8 cellular contexts compared by ENCODE assay signal in the genomic region with DNA sequence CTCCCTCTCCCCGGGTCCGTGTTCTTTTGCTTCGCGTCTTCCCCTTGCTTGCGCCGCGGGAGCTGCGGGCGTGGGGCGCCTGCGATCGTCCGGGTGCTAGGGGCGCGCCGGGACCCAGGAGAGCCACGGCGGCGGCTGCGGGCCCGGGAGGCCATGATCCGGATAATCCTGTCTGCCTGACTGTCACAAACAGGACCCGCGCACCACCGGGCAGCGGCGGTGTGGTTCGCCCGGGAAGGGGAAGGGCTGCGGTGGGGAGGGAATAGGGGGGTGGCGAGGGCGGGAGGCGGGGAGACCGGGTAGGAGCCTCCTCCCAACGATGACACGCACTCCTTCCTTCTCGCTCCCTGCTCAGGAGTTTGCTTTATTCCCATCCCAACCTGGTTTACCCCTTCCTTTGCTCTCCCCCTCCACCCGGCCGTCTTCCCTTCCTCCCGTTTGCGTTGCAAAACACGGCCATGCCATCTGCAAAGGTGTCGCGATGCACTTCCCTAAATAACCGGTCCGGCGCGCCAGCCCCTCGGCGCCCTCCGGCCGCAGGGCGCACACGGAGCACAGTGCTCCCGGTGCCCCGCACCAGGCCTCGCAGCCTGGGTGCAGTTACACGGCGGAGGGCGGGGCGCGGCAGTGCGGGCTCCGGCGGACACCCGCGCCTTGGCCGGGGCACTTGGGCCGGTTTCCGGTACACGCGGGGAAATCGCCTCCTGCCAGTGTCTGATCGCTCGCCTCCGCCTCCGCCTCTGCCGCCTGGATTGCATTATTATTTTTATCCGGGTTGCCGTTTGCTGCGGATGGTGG. TPM values are rescaled to one million over a fixed set of nuclear protein-coding genes. Genes with fewer than 3 reads are reported as not detected.
A peak's percentile ranks its signal among the peaks of the same experiment; 100 is the strongest.
DNase-seq lines count a peak whose midpoint lies in the region; TF ChIP-seq lines count a peak whose summit lies in the region.

No MANE protein-coding gene starts in this region.

- WGBS in testis, 2 donors, result 0% methylated on average over 7 to 81 of the region's 81 CpGs

- peak overlapping the region; percentile 96 for H3K27ac Mint-ChIP-seq in activated naive CD4-positive, alpha-beta T cell treated with anti-CD3 and anti-CD28 coated beads, Interleukin-2, amount 50 U/mL, for 24 hours

- peak overlapping the region; percentile 91 for H2AFZ ChIP-seq in osteoblast (ENCODE audit: low read length)

- H3K9me3 ChIP-seq in osteoblast (ENCODE audit: low read depth, low read length) (no peaks in the 10 kb centered on the region), testis (no peaks in the 10 kb centered on the region)

- H3K4me3 ChIP-seq in osteoblast (ENCODE audit: insufficient read depth, low read length) (peak overlapping the region; percentile 78), testis (peak overlapping the region; percentile 75 to 93)

- H3K4me1 ChIP-seq in osteoblast (ENCODE audit: insufficient read depth, low read length) (peaks cover 24% of the 10 kb centered on the region), testis (peaks cover 15% of the 10 kb centered on the region)

- intact Hi-C loops in head of caudate nucleus (cut with DNase I), result loop anchor here (10.0 kb wide), 1 partner anchor 828 kb away; a partner anchor contains a TSS
- intact Hi-C loops in testis (cut with DNase I; ENCODE audit: low total_unique reads), result no loop called here

- peak overlapping the region; percentile 89 for H3K4me2 ChIP-seq in osteoblast (ENCODE audit: insufficient read depth, low read length)

- peaks cover 18% of the 10 kb centered on the region for H4K20me1 ChIP-seq in osteoblast (ENCODE audit: insufficient read depth, low read length)

- H3K4me1 Mint-ChIP-seq in activated naive CD4-positive, alpha-beta T cell treated with anti-CD3 and anti-CD28 coated beads, Interleukin-2, amount 50 U/mL, for 24 hours, result peaks cover 65% of the 10 kb centered on the region

- H3K27me3 Mint-ChIP-seq in activated naive CD4-positive, alpha-beta T cell treated with anti-CD3 and anti-CD28 coated beads, Interleukin-2, amount 50 U/mL, for 24 hours, result no peaks in the 10 kb centered on the region

- no peaks in the 10 kb centered on the region for H3K27me3 ChIP-seq in osteoblast (ENCODE audit: insufficient read depth, low read length)
- no peaks in the 10 kb centered on the region for H3K27me3 ChIP-seq in testis

- no peak for TF ChIP-seq CTCF in osteoblast (IDR thresholded peaks at IDR 0.05; ENCODE audit: extremely low read depth, low read depth, low read length)
- no peak for TF ChIP-seq CTCF in testis (IDR thresholded peaks at IDR 0.05)

- H3K9me3 Mint-ChIP-seq in activated naive CD4-positive, alpha-beta T cell treated with anti-CD3 and anti-CD28 coated beads, Interleukin-2, amount 50 U/mL, for 24 hours, result no peaks in the 10 kb centered on the region

- H3K36me3 ChIP-seq in osteoblast (ENCODE audit: insufficient read depth, low read length), result no peaks in the 10 kb centered on the region
- H3K36me3 ChIP-seq in testis (ENCODE audit: low read depth, missing control alignments), result no peaks in the 10 kb centered on the region

- no peak for TF ChIP-seq POLR2A in testis (IDR thresholded peaks at IDR 0.05)

- peaks cover 39% of the 10 kb centered on the region for H3K79me2 ChIP-seq in osteoblast (ENCODE audit: insufficient read depth, low read length)

- in situ Hi-C loops in SK-MEL-5 (cut with HindIII; ENCODE audit: low pct_unique_long_range_greater_than_20kb, low sequenced_read_pairs), result no loop called here

- H3K36me3 Mint-ChIP-seq in activated naive CD4-positive, alpha-beta T cell treated with anti-CD3 and anti-CD28 coated beads, Interleukin-2, amount 50 U/mL, for 24 hours, result no peaks in the 10 kb centered on the region

- peak overlapping the region; percentile 98 for H3K4me3 Mint-ChIP-seq in activated naive CD4-positive, alpha-beta T cell treated with anti-CD3 and anti-CD28 coated beads, Interleukin-2, amount 50 U/mL, for 24 hours

- DNase-seq in DMS153 treated with DMSO at 0.1 percent for 48 hours (lab: John Stamatoyannopoulos, UW; ENCODE audit: unreplicated experiment), result peak; percentile 25
- peak in 63 of 76 experiments; percentile 9 to 70 (median 51) for DNase-seq in HUDEP-2 (lab: John Stamatoyannopoulos, UW; ENCODE audit: unreplicated experiment in 76 of 76)
- DNase-seq in SK-MEL-5 (ENCODE audit: low read depth, low spot score), result peak; percentile 63
- peak; percentile 55 to 92 (median 82) for DNase-seq in head of caudate nucleus
- DNase-seq in osteoblast (ENCODE audit: insufficient read length, low spot score, missing footprints), result peak; percentile 97
- DNase-seq in testis, result peak; percentile 90
- DNase-seq in NCI-H128 (lab: John Stamatoyannopoulos, UW; ENCODE audit: unreplicated experiment), result no peak

- H3K27ac ChIP-seq in osteoblast (ENCODE audit: low read depth, low read length) (peak overlapping the region; percentile 81), testis (peak overlapping the region; percentile 91 to 98)

RNA-seq across cellular contexts. Expression of a gene that starts 1.5 kb away (rescaled TPM):
- total RNA-seq in SK-MEL-5 (2014; rRNA removed; shearing (Covaris generic)), result 32.7 and 34.5 TPM in 2 replicates
- polyA plus RNA-seq in SK-MEL-5 (2015; cell fraction: cytosol; rRNA removed), result 37.1 and 47.7 TPM in 2 replicates
- 46.7 and 67.1 TPM in 2 replicates for polyA plus RNA-seq in SK-MEL-5 (2015; cell fraction: nucleus; rRNA removed)
- total RNA-seq in osteoblast (83.1 and 101 TPM in 2 replicates), testis (100 to 1,000 TPM; 241 to 251 TPM)
- 176 TPM for polyA plus RNA-seq in testis (ENCODE audit: insufficient read depth, low read depth, low replicate concordance)
